In genomic region chr7:142413280-142414000, GRCh38 we compare ENCODE assay signal across 12 cellular contexts.
"Had no signal": no experiment of that assay in that cellular context is flagged by ENCODE, and none has a peak within 500 bp of the region (broad histone marks: within the 10 kb centered on the region; RNA-seq: fewer than 3 reads in every experiment).

No MANE protein-coding gene starts in this region.

- H3K9me3 ChIP-seq: gastroesophageal sphincter, lower lobe of right lung, thoracic aorta had no signal

- H3K27ac ChIP-seq: gastroesophageal sphincter, lower lobe of right lung, neural progenitor cell, thoracic aorta, WERI-Rb-1 had no signal

- H3K9me3 Mint-ChIP-seq: activated naive CD8-positive, alpha-beta T cell treated with anti-CD3 and anti-CD28 coated beads, Interleukin-2, amount 10 ng/mL, durations not matched to agents 7 days and 5 days; brain; central memory CD8-positive, alpha-beta T cell; neural progenitor cell; stimulated activated effector memory CD8-positive, alpha-beta T cell treated with anti-CD3 and anti-CD28 coated beads, Interleukin-12 subunit alpha, Interleukin-12 subunit beta, amount 100 ng/mL, for 72 hours had no signal

- H3K27ac Mint-ChIP-seq: activated naive CD8-positive, alpha-beta T cell treated with anti-CD3 and anti-CD28 coated beads, Interleukin-2, amount 10 ng/mL, durations not matched to agents 7 days and 5 days; neural progenitor cell; stimulated activated effector memory CD8-positive, alpha-beta T cell treated with anti-CD3 and anti-CD28 coated beads, Interleukin-12 subunit alpha, Interleukin-12 subunit beta, amount 100 ng/mL, for 72 hours had no signal

- H3K4me3 Mint-ChIP-seq: activated naive CD8-positive, alpha-beta T cell treated with anti-CD3 and anti-CD28 coated beads, Interleukin-2, amount 10 ng/mL, durations not matched to agents 7 days and 5 days; brain; central memory CD8-positive, alpha-beta T cell; neural progenitor cell; stimulated activated effector memory CD8-positive, alpha-beta T cell treated with anti-CD3 and anti-CD28 coated beads, Interleukin-12 subunit alpha, Interleukin-12 subunit beta, amount 100 ng/mL, for 72 hours; T-helper 17 cell had no signal

- DNase-seq: activated CD8-positive, alpha-beta memory T cell treated with anti-CD3 and anti-CD28 coated beads, Interleukin-2, amount 50 U/mL, for 48 hours; activated naive CD8-positive, alpha-beta T cell treated with anti-CD3 and anti-CD28 coated beads, Interleukin-2, amount 10 ng/mL, durations not matched to agents 7 days and 5 days; lower lobe of right lung; naive B cell; T-helper 17 cell had no signal

- H3K27me3 Mint-ChIP-seq: activated naive CD8-positive, alpha-beta T cell treated with anti-CD3 and anti-CD28 coated beads, Interleukin-2, amount 10 ng/mL, durations not matched to agents 7 days and 5 days; brain had no signal

- ATAC-seq: gastroesophageal sphincter had no signal

- H3K36me3 Mint-ChIP-seq: activated naive CD8-positive, alpha-beta T cell treated with anti-CD3 and anti-CD28 coated beads, Interleukin-2, amount 10 ng/mL, durations not matched to agents 7 days and 5 days; brain; naive B cell; neural progenitor cell; stimulated activated effector memory CD8-positive, alpha-beta T cell treated with anti-CD3 and anti-CD28 coated beads, Interleukin-12 subunit alpha, Interleukin-12 subunit beta, amount 100 ng/mL, for 72 hours had no signal

- H3K4me3 ChIP-seq: gastroesophageal sphincter, lower lobe of right lung, neural progenitor cell, thoracic aorta had no signal

- H3K4me1 Mint-ChIP-seq: brain; central memory CD8-positive, alpha-beta T cell; naive B cell; neural progenitor cell; stimulated activated effector memory CD8-positive, alpha-beta T cell treated with anti-CD3 and anti-CD28 coated beads, Interleukin-12 subunit alpha, Interleukin-12 subunit beta, amount 100 ng/mL, for 72 hours had no signal

- H3K4me1 ChIP-seq: gastroesophageal sphincter, lower lobe of right lung, neural progenitor cell had no signal

- H3K4me2 ChIP-seq: neural progenitor cell had no signal

- H3K9ac ChIP-seq: neural progenitor cell had no signal

- H3K27me3 ChIP-seq: gastroesophageal sphincter, neural progenitor cell had no signal

- H3K36me3 ChIP-seq: gastroesophageal sphincter, lower lobe of right lung, neural progenitor cell, thoracic aorta, WERI-Rb-1 had no signal
